ENCODE assay signal across 23 cellular contexts in the genomic region with DNA sequence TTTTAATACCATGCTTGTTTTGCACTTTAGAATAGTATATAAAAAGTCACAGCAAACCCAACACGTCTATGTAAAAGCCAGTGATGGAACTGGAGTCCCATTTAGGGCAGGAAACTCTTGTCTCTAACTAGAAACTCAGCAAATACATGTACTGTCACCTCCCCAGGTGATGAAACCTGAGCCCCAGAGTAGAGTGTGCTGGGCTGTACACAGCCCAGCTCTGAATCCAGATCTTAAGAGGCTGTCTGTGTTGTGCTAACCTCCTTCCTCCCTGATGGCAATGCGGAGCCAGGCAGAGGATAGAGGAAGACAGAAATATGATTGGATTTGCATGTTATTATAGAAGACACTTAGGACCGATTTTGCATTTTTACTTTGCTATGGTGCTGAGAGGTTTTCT.
DNase-seq lines count a peak whose midpoint lies in the region; ATAC-seq and TF ChIP-seq lines count a peak whose summit lies in the region.
"Had no signal": no experiment of that assay in that cellular context is flagged by ENCODE, and none has a peak within 500 bp of the region (broad histone marks: within the 10 kb centered on the region; RNA-seq: fewer than 3 reads in every experiment).

No MANE protein-coding gene starts in this region.

- H3K27ac ChIP-seq in C4-2B, result peak overlapping the region; percentile 46; the same call in 1 of the 2 replicates
- H3K27ac ChIP-seq: BLaER1 treated with 17β-estradiol and CSF1 and Interleukin-3, amounts not matched to agents 10 nM and 100 nM; cardiac muscle cell; coronary artery; skin epidermis had no signal

- TF ChIP-seq CTCF in C4-2B (conservative IDR thresholded peaks at IDR 0.05), result no peak

- no peak for ATAC-seq in HG02973 (IDR thresholded peaks at IDR 0.05; ENCODE audit: unreplicated experiment)
- ATAC-seq: activated CD4-positive, CD25-positive, alpha-beta regulatory T cell treated with anti-CD3 and anti-CD28 coated beads, Interleukin-2, amount 50 U/mL, for 24 hours; effector memory CD8-positive, alpha-beta T cell; mucosa of descending colon; natural killer cell treated with Interleukin-12 subunit alpha and Interleukin-12 subunit beta and Interleukin-15 and Interleukin-18, amount 100 ng/mL, for 72 hours; stimulated activated naive CD8-positive, alpha-beta T cell treated with anti-CD3 and anti-CD28 coated beads, Interleukin-15, amount 100 ng/mL, for 72 hours had no signal

- DNase-seq in DMS53 treated with DMSO at 0.1 percent for 48 hours (lab: John Stamatoyannopoulos, UW; ENCODE audit: unreplicated experiment), result peak; percentile 12
- peak; percentile 7 for DNase-seq in NCI-H345 treated with DMSO at 0.1 percent for 48 hours (lab: John Stamatoyannopoulos, UW; ENCODE audit: unreplicated experiment)
- peak; percentile 19 for DNase-seq in iPS-NIHi11 (ENCODE audit: low spot score)
- DNase-seq in LoVo (ENCODE audit: low spot score), result no peak
- DNase-seq in putamen (ENCODE audit: low spot score), result no peak
- DNase-seq: activated CD4-positive, alpha-beta memory T cell treated with anti-CD3 and anti-CD28 coated beads for 36 hours; anterior cingulate cortex; effector memory CD8-positive, alpha-beta T cell; head of caudate nucleus; mucosa of descending colon; NCI-H1436 treated with DMSO at 0.1 percent for 48 hours; NCI-H446 treated with DMSO at 0.1 percent for 48 hours; retina; stimulated activated naive CD8-positive, alpha-beta T cell treated with anti-CD3 and anti-CD28 coated beads, Interleukin-15, amount 100 ng/mL, for 72 hours; T-helper 1 cell had no signal

Comparison
In these comparisons a context has a peak if more than half of its experiments do, and no peak if none do; other contexts are left out.
1. DNase-seq: peak in DMS53 treated with DMSO at 0.1 percent for 48 hours (single experiment), NCI-H345 treated with DMSO at 0.1 percent for 48 hours (single experiment) and iPS-NIHi11 (single experiment); none in LoVo (single experiment) and putamen (single experiment).